ENCODE assay signal across 33 cellular contexts in the genomic region with DNA sequence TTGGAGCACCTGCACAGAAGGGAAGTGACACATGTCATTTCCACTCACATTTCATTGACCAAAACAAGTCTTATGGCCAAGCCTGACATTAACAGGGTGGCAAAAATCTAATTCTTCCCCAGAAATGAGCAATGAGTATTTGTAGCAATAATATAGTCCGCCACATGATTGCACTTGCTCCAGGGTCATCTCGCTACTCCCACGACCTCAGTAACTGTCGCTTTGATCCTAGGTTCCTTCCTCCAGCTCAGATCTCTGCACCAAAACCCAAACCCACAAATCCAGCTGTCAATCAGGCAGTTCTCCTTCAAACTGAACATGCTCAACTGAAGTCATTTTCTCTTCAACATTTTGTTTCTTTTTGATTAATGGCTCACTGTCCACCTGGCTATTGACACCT. TPM values are rescaled to one million over a fixed set of nuclear protein-coding genes. Genes with fewer than 3 reads are reported as not detected.
"Had no signal": no experiment of that assay in that cellular context is flagged by ENCODE, and none has a peak within 500 bp of the region (broad histone marks: within the 10 kb centered on the region; RNA-seq: fewer than 3 reads in every experiment).

No MANE protein-coding gene starts in this region.

- ATAC-seq: activated CD8-positive, alpha-beta T cell treated with anti-CD3 and anti-CD28 coated beads, Interleukin-2, amount 10 ng/mL, durations not matched to agents 7 days and 5 days; activated naive CD4-positive, alpha-beta T cell treated with anti-CD3 and anti-CD28 coated beads, Interleukin-2, amount 50 U/mL, for 72 hours; activated naive CD8-positive, alpha-beta T cell treated with anti-CD3 and anti-CD28 coated beads, Interleukin-2, amount 50 U/mL, for 24 hours; body of pancreas; Panc1; Right ventricle myocardium inferior; WTC11 had no signal

- H3K27me3 Mint-ChIP-seq: activated naive CD8-positive, alpha-beta T cell treated with anti-CD3 and anti-CD28 coated beads, Interleukin-2, amount 50 U/mL, for 24 hours had no signal

- H3K4me3 Mint-ChIP-seq: activated CD8-positive, alpha-beta T cell treated with anti-CD3 and anti-CD28 coated beads, Interleukin-2, amount 10 ng/mL, durations not matched to agents 7 days and 5 days; activated naive CD8-positive, alpha-beta T cell treated with anti-CD3 and anti-CD28 coated beads, Interleukin-2, amount 50 U/mL, for 24 hours; activated T-helper 1 cell treated with anti-CD3 and anti-CD28 coated beads, Interleukin-12 subunit alpha, Interleukin-12 subunit beta, Interleukin-2, Interleukin-4 antibody, amounts not matched to agents 30 ng/mL and 10 ng/mL and 1 ng/mL, durations not matched to agents 14 hours and 24 hours and 36 hours; WTC11 had no signal

- H3K4me3 ChIP-seq: ascending aorta, body of pancreas, cardiac muscle cell, SK-N-MC had no signal

- H3K27me3 ChIP-seq: ascending aorta, body of pancreas, cardiac muscle cell had no signal

- H3K4me1 ChIP-seq: body of pancreas had no signal

- H3K36me3 ChIP-seq: ascending aorta, cardiac muscle cell had no signal

- H3K9me3 Mint-ChIP-seq: activated naive CD8-positive, alpha-beta T cell treated with anti-CD3 and anti-CD28 coated beads, Interleukin-2, amount 50 U/mL, for 24 hours had no signal

- DNase-seq: activated CD4-positive, alpha-beta T cell treated with anti-CD3 and anti-CD28 coated beads for 48 hours; activated CD4-positive, alpha-beta T cell treated with anti-CD3 and anti-CD28 coated beads, Interleukin-2, amount 50 U/mL, for 4 hours; activated CD4-positive, CD25-positive, alpha-beta regulatory T cell treated with anti-CD3 and anti-CD28 coated beads, Interleukin-2, amount 50 U/mL, for 72 hours; activated CD8-positive, alpha-beta memory T cell treated with anti-CD3 and anti-CD28 coated beads, Interleukin-2, amount 50 U/mL, for 48 hours; activated CD8-positive, alpha-beta T cell treated with anti-CD3 and anti-CD28 coated beads, Interleukin-2, amount 10 ng/mL, durations not matched to agents 7 days and 5 days; activated effector memory CD4-positive, alpha-beta T cell treated with Interleukin-2 at 50 U/mL for 16 hours; activated naive CD4-positive, alpha-beta T cell; activated naive CD8-positive, alpha-beta T cell treated with anti-CD3 and anti-CD28 coated beads, Interleukin-2, amount 50 U/mL, for 24 hours; activated T-cell treated with anti-CD3 and anti-CD28 coated beads, Interleukin-2, amount 50 U/mL, for 1 hour; amniotic stem cell; body of pancreas; KG1; NCI-H1092; NCI-H1417; NCI-H1930; NCI-H345; NCI-H510A; NCI-H526 treated with DMSO at 0.1 percent for 48 hours; NCI-H82; NK-92 treated with Interleukin-12 subunit alpha and Interleukin-12 subunit beta, amount 100 ng/mL, for 24 hours; OCI-M1; RPMI8226; T-helper 1 cell had no signal

- H3K9me3 ChIP-seq: ascending aorta, body of pancreas had no signal

- H3K27ac ChIP-seq: ascending aorta, body of pancreas, cardiac muscle cell, SK-N-MC had no signal

- H3K36me3 Mint-ChIP-seq: WTC11 had no signal

- H3K4me1 Mint-ChIP-seq: WTC11 had no signal

- H3K27ac Mint-ChIP-seq: activated CD8-positive, alpha-beta T cell treated with anti-CD3 and anti-CD28 coated beads, Interleukin-2, amount 10 ng/mL, durations not matched to agents 7 days and 5 days; activated naive CD4-positive, alpha-beta T cell treated with anti-CD3 and anti-CD28 coated beads, Interleukin-2, amount 50 U/mL, for 72 hours; activated naive CD8-positive, alpha-beta T cell treated with anti-CD3 and anti-CD28 coated beads, Interleukin-2, amount 50 U/mL, for 24 hours; activated T-helper 1 cell treated with anti-CD3 and anti-CD28 coated beads, Interleukin-12 subunit alpha, Interleukin-12 subunit beta, Interleukin-2, Interleukin-4 antibody, amounts not matched to agents 30 ng/mL and 10 ng/mL and 1 ng/mL, durations not matched to agents 14 hours and 24 hours and 36 hours; WTC11 had no signal

RNA-seq across cellular contexts. Expression of a gene that starts 25.2 kb away (rescaled TPM):
- total RNA-seq: ascending aorta, cardiac muscle cell, LHCN-M2, M059J had no signal
